In the genomic region with DNA sequence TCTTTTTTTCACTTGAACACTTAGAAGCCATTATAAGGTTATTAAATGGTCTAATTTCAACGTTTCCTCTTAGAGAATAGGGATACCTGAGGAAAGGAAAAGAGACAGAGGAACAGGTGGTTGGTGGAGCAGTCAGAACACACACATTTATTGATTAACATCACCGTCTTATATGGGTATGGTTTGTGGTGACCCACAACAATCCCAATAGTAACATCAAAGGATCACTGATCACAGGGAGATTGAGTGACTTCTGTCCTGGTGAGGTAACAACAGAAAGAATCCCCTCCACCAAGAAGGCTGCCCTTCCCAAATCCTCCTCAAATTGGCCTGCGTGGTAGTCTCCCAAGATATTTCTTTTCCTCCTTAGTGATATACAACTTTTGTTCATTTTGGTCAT, we compare ENCODE assay signal across 10 cellular contexts.
"Had no signal": no experiment of that assay in that cellular context is flagged by ENCODE, and none has a peak within 500 bp of the region (broad histone marks: within the 10 kb centered on the region; RNA-seq: fewer than 3 reads in every experiment).

No MANE protein-coding gene starts in this region.

- H3K4me3 ChIP-seq: GM23338, HAP-1 had no signal

- H3K27ac ChIP-seq: KMS-11 had no signal

- H3K4me2 ChIP-seq: GM23338, KMS-11 had no signal

- H2AFZ ChIP-seq: GM23338 had no signal

- FAIRE-seq: HTR-8/SVneo had no signal

- DNase-seq: H7, HFFc6, IMR-90, Kasumi-1, KBM-7 had no signal

- H3K36me3 ChIP-seq: HAP-1 had no signal

- H3K9ac ChIP-seq: KMS-11 had no signal

- ATAC-seq: GM23338, HCT116 had no signal

- H3K4me1 ChIP-seq: HAP-1 had no signal
